8 cellular contexts compared by ENCODE assay signal in the genomic region with DNA sequence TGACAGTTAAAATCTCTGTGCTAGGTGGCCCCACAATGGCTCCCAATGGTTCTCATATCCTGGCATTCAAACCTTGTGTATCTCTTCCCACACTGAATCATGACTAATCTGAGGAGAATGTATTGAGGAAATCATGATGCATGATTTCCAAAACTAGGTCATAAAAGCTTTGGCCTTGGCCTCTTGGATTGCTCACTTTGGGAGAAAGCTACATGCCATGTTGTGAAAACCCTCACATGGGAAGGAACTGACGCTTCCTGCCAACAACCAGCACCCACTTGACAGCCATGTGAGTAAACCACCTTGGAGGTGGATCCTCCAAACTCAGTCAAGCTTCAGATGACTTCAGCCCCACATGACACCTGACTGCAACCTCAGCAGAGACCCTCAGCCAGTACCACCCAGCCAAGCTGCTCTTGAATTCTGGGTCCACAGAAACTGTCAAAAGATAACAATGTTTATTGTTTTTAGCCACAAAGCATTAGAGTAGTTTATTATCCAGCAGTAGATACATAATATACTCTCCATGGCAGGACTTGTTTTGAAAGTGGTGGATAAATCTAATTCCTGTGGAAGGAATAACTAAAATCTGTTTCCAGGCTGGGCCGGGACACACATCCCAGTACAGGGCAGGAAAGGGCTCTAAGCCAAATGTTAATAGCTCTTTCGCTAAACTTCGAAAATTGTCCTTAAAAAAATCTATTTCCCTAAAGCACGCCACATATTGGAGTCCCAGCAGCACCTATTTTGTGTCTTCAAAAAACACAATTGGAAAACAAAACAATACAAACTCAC. TPM values are rescaled to one million over a fixed set of nuclear protein-coding genes. Genes with fewer than 3 reads are reported as not detected.
DNase-seq lines count a peak whose midpoint lies in the region; ATAC-seq and TF ChIP-seq lines count a peak whose summit lies in the region.

No MANE protein-coding gene starts in this region.

- H3K4me3 Mint-ChIP-seq in activated CD8-positive, alpha-beta memory T cell treated with anti-CD3 and anti-CD28 coated beads, Interleukin-2, amount 10 ng/mL, durations not matched to agents 7 days and 5 days, result peak overlapping the region; percentile 92

- H3K36me3 Mint-ChIP-seq in activated CD8-positive, alpha-beta memory T cell treated with anti-CD3 and anti-CD28 coated beads, Interleukin-2, amount 10 ng/mL, durations not matched to agents 7 days and 5 days, result peaks cover 18% of the 10 kb centered on the region
- H3K36me3 Mint-ChIP-seq in activated naive CD4-positive, alpha-beta T cell treated with anti-CD3 and anti-CD28 coated beads, Interleukin-2, amount 50 U/mL, for 72 hours, result peaks cover 11 to 17% of the 10 kb centered on the region in 2 donors

- H3K4me3 ChIP-seq in iPS-20b (ENCODE audit: low read length) (peak overlapping the region; percentile 95), suprapubic skin (peak overlapping the region; percentile 62)

- no peaks in the 10 kb centered on the region for H3K27me3 Mint-ChIP-seq in activated CD8-positive, alpha-beta memory T cell treated with anti-CD3 and anti-CD28 coated beads, Interleukin-2, amount 10 ng/mL, durations not matched to agents 7 days and 5 days

- TF ChIP-seq EP300 in suprapubic skin (IDR thresholded peaks at IDR 0.05), result no peak

- TF ChIP-seq CTCF in suprapubic skin (IDR thresholded peaks at IDR 0.05), result no peak

- no peaks in the 10 kb centered on the region for H3K9me3 ChIP-seq in iPS-20b (ENCODE audit: insufficient read depth, low read depth, low read length)
- no peaks in the 10 kb centered on the region for H3K9me3 ChIP-seq in suprapubic skin

- H3K27me3 ChIP-seq in iPS-20b (ENCODE audit: insufficient read depth, low read length), result no peaks in the 10 kb centered on the region
- no peaks in the 10 kb centered on the region for H3K27me3 ChIP-seq in suprapubic skin

- 55% methylated on average over 5 of the region's 5 CpGs for WGBS in suprapubic skin

- no peak for TF ChIP-seq POLR2A in suprapubic skin (IDR thresholded peaks at IDR 0.05)

- no peak overlapping the region for H3K27ac Mint-ChIP-seq in activated CD8-positive, alpha-beta memory T cell treated with anti-CD3 and anti-CD28 coated beads, Interleukin-2, amount 10 ng/mL, durations not matched to agents 7 days and 5 days
- no peak overlapping the region for H3K27ac Mint-ChIP-seq in activated naive CD4-positive, alpha-beta T cell treated with anti-CD3 and anti-CD28 coated beads, Interleukin-2, amount 50 U/mL, for 72 hours

- no peak for ATAC-seq in activated CD8-positive, alpha-beta memory T cell treated with anti-CD3 and anti-CD28 coated beads, Interleukin-2, amount 10 ng/mL, durations not matched to agents 7 days and 5 days
- peak; percentile 39 to 65 for ATAC-seq in activated naive CD4-positive, alpha-beta T cell treated with anti-CD3 and anti-CD28 coated beads, Interleukin-2, amount 50 U/mL, for 72 hours

- H3K27ac ChIP-seq in iPS-20b (ENCODE audit: low read length) (no peak overlapping the region), suprapubic skin (peak overlapping the region; percentile 68)

- DNase-seq in activated CD8-positive, alpha-beta memory T cell treated with anti-CD3 and anti-CD28 coated beads, Interleukin-2, amount 10 ng/mL, durations not matched to agents 7 days and 5 days, result no peak
- no peak for DNase-seq in activated CD8-positive, alpha-beta memory T cell treated with anti-CD3 and anti-CD28 coated beads, Interleukin-2, amount 50 U/mL, for 48 hours
- no peak for DNase-seq in activated naive CD4-positive, alpha-beta T cell treated with anti-CD3 and anti-CD28 coated beads, Interleukin-2, amount 50 U/mL, for 72 hours (ENCODE audit: low spot score in 2 of 2)
- DNase-seq in suprapubic skin (ENCODE audit: low spot score in 2 of 2), result peak in 1 of 2 donors; percentile 67
- no peak for DNase-seq in occipital lobe (lab: John Stamatoyannopoulos, UW)
- DNase-seq in NCI-H146 (lab: John Stamatoyannopoulos, UW), result no peak
- no peak for DNase-seq in NCI-H524 (lab: John Stamatoyannopoulos, UW)

- H3K9ac ChIP-seq in iPS-20b (ENCODE audit: low read depth, low read length), result peak overlapping the region; percentile 91; the same call in 1 of the 2 replicates

- no peaks in the 10 kb centered on the region for H3K9me3 Mint-ChIP-seq in activated CD8-positive, alpha-beta memory T cell treated with anti-CD3 and anti-CD28 coated beads, Interleukin-2, amount 10 ng/mL, durations not matched to agents 7 days and 5 days (ENCODE audit: low read depth)
- H3K9me3 Mint-ChIP-seq in activated naive CD4-positive, alpha-beta T cell treated with anti-CD3 and anti-CD28 coated beads, Interleukin-2, amount 50 U/mL, for 72 hours, result no peaks in the 10 kb centered on the region

- CTCF ChIA-PET in activated CD8-positive, alpha-beta memory T cell treated with anti-CD3 and anti-CD28 coated beads, Interleukin-2, amount 10 ng/mL, durations not matched to agents 7 days and 5 days (lab: Charles Lee), result interaction anchor here (1.2 to 1.8 kb wide), 6 partner anchors 11 to 76 kb away, joined by 3 to 8 read pairs (median 4); a partner anchor contains a TSS

- H3K4me1 ChIP-seq in iPS-20b (ENCODE audit: insufficient read depth, low read length) (0 out of 2 replicates have a peak, but pooled peaks cover 4% of the 10 kb centered on the region), suprapubic skin (peaks cover 18% of the 10 kb centered on the region)

- H3K4me1 Mint-ChIP-seq in activated CD8-positive, alpha-beta memory T cell treated with anti-CD3 and anti-CD28 coated beads, Interleukin-2, amount 10 ng/mL, durations not matched to agents 7 days and 5 days, result peaks cover 31% of the 10 kb centered on the region

- peaks cover 14% of the 10 kb centered on the region; the same call in 1 of the 2 replicates for H3K36me3 ChIP-seq in iPS-20b (ENCODE audit: insufficient read depth, low read depth, low read length)
- no peaks in the 10 kb centered on the region for H3K36me3 ChIP-seq in suprapubic skin

RNA-seq across cellular contexts. Expression of a gene that starts 1.0 kb away (rescaled TPM):
- 1 to 10 TPM; 5.7 to 8.3 TPM for total RNA-seq in activated CD8-positive, alpha-beta memory T cell treated with anti-CD3 and anti-CD28 coated beads, Interleukin-2, amount 10 ng/mL, durations not matched to agents 7 days and 5 days
- 1 to 10 TPM; 4.3 to 4.9 TPM for total RNA-seq in activated naive CD4-positive, alpha-beta T cell treated with anti-CD3 and anti-CD28 coated beads, Interleukin-2, amount 50 U/mL, for 72 hours
- total RNA-seq in suprapubic skin (1 to 10 TPM in 3 of 4 donors, under 1 TPM in 1; 0.60 to 2.9 (median 1.6) TPM), occipital lobe (13.6 TPM)

RNA-seq across cellular contexts. Expression of a gene that starts 19.9 kb away (rescaled TPM):
- total RNA-seq in activated CD8-positive, alpha-beta memory T cell treated with anti-CD3 and anti-CD28 coated beads, Interleukin-2, amount 10 ng/mL, durations not matched to agents 7 days and 5 days, result 10 to 100 TPM; 23.1 to 25.3 TPM
- total RNA-seq in activated naive CD4-positive, alpha-beta T cell treated with anti-CD3 and anti-CD28 coated beads, Interleukin-2, amount 50 U/mL, for 72 hours, result 10 to 100 TPM; 21.8 to 25.2 TPM
- 10 to 100 TPM in 3 of 4 donors, 1 to 10 TPM in 1; 9.5 to 29.0 (median 14.6) TPM for total RNA-seq in suprapubic skin
- 10.9 TPM for total RNA-seq in occipital lobe

RNA-seq across cellular contexts. Expression of a gene that starts 27.9 kb away (rescaled TPM):
- 10 to 100 TPM; 10.1 to 11.0 TPM for total RNA-seq in activated CD8-positive, alpha-beta memory T cell treated with anti-CD3 and anti-CD28 coated beads, Interleukin-2, amount 10 ng/mL, durations not matched to agents 7 days and 5 days
- 1 to 10 TPM in 1 of 2 donors, under 1 TPM in 1; 0.91 to 5.7 TPM for total RNA-seq in activated naive CD4-positive, alpha-beta T cell treated with anti-CD3 and anti-CD28 coated beads, Interleukin-2, amount 50 U/mL, for 72 hours
- 10 to 100 TPM in 1 of 4 donors, 1 to 10 TPM in 3; 4.1 to 10.4 (median 6.1) TPM for total RNA-seq in suprapubic skin
- 5.9 TPM for total RNA-seq in occipital lobe

RNA-seq across cellular contexts. Expression of a gene that starts 47.7 kb away (rescaled TPM):
- total RNA-seq in activated CD8-positive, alpha-beta memory T cell treated with anti-CD3 and anti-CD28 coated beads, Interleukin-2, amount 10 ng/mL, durations not matched to agents 7 days and 5 days, result 1,000 to 10,000 TPM; 1,755 to 2,066 TPM
- total RNA-seq in activated naive CD4-positive, alpha-beta T cell treated with anti-CD3 and anti-CD28 coated beads, Interleukin-2, amount 50 U/mL, for 72 hours, result 1,000 to 10,000 TPM; 2,715 to 3,354 TPM
- total RNA-seq in suprapubic skin (100 to 1,000 TPM; 428 to 617 (median 466) TPM), occipital lobe (165 TPM)
